In genomic region chr5:175867587-175868347, GRCh38 we compare ENCODE assay signal across 8 cellular contexts. TPM values are rescaled to one million over a fixed set of nuclear protein-coding genes. Genes with fewer than 3 reads are reported as not detected.
A peak's percentile ranks its signal among the peaks of the same experiment; 100 is the strongest.
DNase-seq lines count a peak whose midpoint lies in the region; ATAC-seq and TF ChIP-seq lines count a peak whose summit lies in the region.

No MANE protein-coding gene starts in this region.

- H3K9me3 ChIP-seq in Panc1 (ENCODE audit: control insufficient read depth, insufficient read depth, low read depth, low read length): no peaks in the 10 kb centered on the region

- H3K4me3 ChIP-seq in Panc1 (ENCODE audit: low read depth in 2 of 2, low read length in 2 of 2): no peak overlapping the region

- CTCF ChIA-PET in Panc1 (lab: Charles Lee): interaction anchor here (0.7 kb wide), 1 partner anchor 23 kb away, joined by 5 read pairs; no protein-coding TSS in a partner anchor
- CTCF ChIA-PET in GM10248 (lab: Yijun Ruan, JAX): interaction anchor here (1.1 to 2.3 kb wide), 3 partner anchors 12 to 138 kb away, joined by 3 to 6 read pairs (median 5); no protein-coding TSS in a partner anchor

- no TSS peak for BruUV-seq in Panc1 (replicated peaks; lab: Mats Ljungman, UMichigan)

- peak; percentile 32 for TF ChIP-seq CTCF in Panc1 (IDR thresholded peaks at IDR 0.05)
- TF ChIP-seq CTCF in GM10248 (IDR thresholded peaks at IDR 0.05; ENCODE audit: control extremely low read depth, extremely low read depth, low read depth, missing control alignments): no peak

- POLR2A ChIA-PET in Panc1 (lab: Charles Lee): no interaction called here
- POLR2A ChIA-PET in GM10248 (lab: Yijun Ruan, JAX): interaction anchor here (0.5 kb wide), 1 partner anchor 493 kb away, joined by 5 read pairs; no protein-coding TSS in a partner anchor

- intact Hi-C loops in Panc1 (cut with micrococcal nuclease; ENCODE audit: unreplicated experiment): no loop called here

- H3K36me3 ChIP-seq in Panc1 (ENCODE audit: control insufficient read depth, insufficient read depth, low read length): no peaks in the 10 kb centered on the region

- peak; percentile 44 for ATAC-seq in HG02938 (IDR thresholded peaks at IDR 0.05; ENCODE audit: unreplicated experiment)
- 0 out of 2 replicates have a peak, but pooled peaks have one; percentile 34 for ATAC-seq in Panc1
- ATAC-seq in HG03439 (IDR thresholded peaks at IDR 0.05; ENCODE audit: unreplicated experiment): no peak

- H3K4me1 ChIP-seq in Panc1 (ENCODE audit: control insufficient read depth, insufficient read depth, low read length): no peaks in the 10 kb centered on the region

- H3K27me3 ChIP-seq in Panc1 (ENCODE audit: control insufficient read depth, insufficient read depth, low read length): peaks cover 19% of the 10 kb centered on the region

- DNase-seq in DMS53 treated with DMSO at 0.1 percent for 48 hours (lab: John Stamatoyannopoulos, UW; ENCODE audit: unreplicated experiment): peak; percentile 74
- DNase-seq in Panc1 (ENCODE audit: low read depth, low spot score): no peak
- peak; percentile 66 for DNase-seq in left kidney (ENCODE audit: low read depth, low spot score)
- no peak for DNase-seq in amniotic stem cell (lab: John Stamatoyannopoulos, UW)
- DNase-seq in GM10248 (ENCODE audit: extremely low spot score): no peak
- no peak for DNase-seq in activated CD4-positive, alpha-beta T cell treated with anti-CD3 and anti-CD28 coated beads, Interleukin-2, amount 50 U/mL, for 1 hour

- no peak overlapping the region for H3K27ac ChIP-seq in Panc1 (ENCODE audit: low read length)

- in situ Hi-C loops in Panc1 (cut with HindIII; ENCODE audit: low pct_unique_long_range_greater_than_20kb, low sequenced_read_pairs): no loop called here

RNA-seq across cellular contexts. Expression of gene CPLX2, which starts 3.6 kb away (rescaled TPM):
- total RNA-seq in Panc1 (2021; ENCODE audit: unreplicated experiment): 0.15 TPM
- polyA plus RNA-seq in Panc1 (2012; ENCODE audit: insufficient read length): not detected

Comparison
In these comparisons a context has a peak if more than half of its experiments do, and no peak if none do; other contexts are left out.
1. DNase-seq: peak in DMS53 treated with DMSO at 0.1 percent for 48 hours (single experiment) and left kidney (single experiment); none in Panc1 (single experiment), amniotic stem cell (single experiment), GM10248 (single experiment) and activated CD4-positive, alpha-beta T cell treated with anti-CD3 and anti-CD28 coated beads, Interleukin-2, amount 50 U/mL, for 1 hour (single experiment).